ENCODE assay signal across 8 cellular contexts in genomic region chr3:122794779-122795673, GRCh38. TPM values are rescaled to one million over a fixed set of nuclear protein-coding genes. Genes with fewer than 3 reads are reported as not detected.
DNase-seq lines count a peak whose midpoint lies in the region; ATAC-seq, FAIRE-seq and TF ChIP-seq lines count a peak whose summit lies in the region.

Gene SLC49A4, plus strand, starts transcription at chr3:122795069. Its CDS starts 124 bp downstream, at chr3:122795193.

- no peaks in the 10 kb centered on the region for H3K36me3 ChIP-seq in duodenal mucosa (ENCODE audit: control insufficient read depth in 1 of 2, insufficient read depth in 2 of 2, low read length in 2 of 2)

- peak; percentile 88 to 91 for ATAC-seq in A549
- peak; percentile 76 for ATAC-seq in HG03439 (IDR thresholded peaks at IDR 0.05; ENCODE audit: unreplicated experiment)

- DNase-seq in A549 (ENCODE audit: low read depth in 1 of 2, low spot score in 1 of 2) (peak; percentile 79 to 84), medulla oblongata (ENCODE audit: extremely low spot score) (peak; percentile 82), DMS153 (lab: John Stamatoyannopoulos, UW) (no peak)
- peak; percentile 41 to 48 for DNase-seq in activated CD4-positive, alpha-beta T cell treated with anti-CD3 and anti-CD28 coated beads for 24 hours (ENCODE audit: low read depth in 2 of 2)
- peak; percentile 65 for DNase-seq in stimulated activated CD8-positive, alpha-beta memory T cell treated with anti-CD3 and anti-CD28 coated beads, Interleukin-12 subunit alpha, Interleukin-12 subunit beta, amount 100 ng/mL, for 4 hours (ENCODE audit: low read depth)

- H3K9ac ChIP-seq in duodenal mucosa (ENCODE audit: low read depth in 1 of 2, low read length in 2 of 2) = peak within 1 kb of the TSS; percentile 79 to 86

- no peak for TF ChIP-seq EP300 in A549 (IDR thresholded peaks at IDR 0.05)

- peak within 1 kb of the TSS; percentile 74 for H3K4me3 ChIP-seq in A549
- peak within 1 kb of the TSS; percentile 86 to 94 for H3K4me3 ChIP-seq in duodenal mucosa (ENCODE audit: low read depth in 1 of 2, low read length in 2 of 2)

- WGBS in A549 (ENCODE audit: missing lambda C conversion rate) = 2% methylated on average over 19 of the region's 84 CpGs

- peak; percentile 87 for TF ChIP-seq POLR2A in A549 (IDR thresholded peaks at IDR 0.05; ENCODE audit: low read length)
- TF ChIP-seq POLR2A in GM19193 (IDR thresholded peaks at IDR 0.05; ENCODE audit: extremely low read depth, insufficient read depth, insufficient read length) = peak; percentile 72

- H3K27me3 ChIP-seq in duodenal mucosa (ENCODE audit: control insufficient read depth in 1 of 2, insufficient read depth in 2 of 2, low read length in 2 of 2) = no peaks in the 10 kb centered on the region

- peaks cover 6% of the 10 kb centered on the region; the same call in 2 of the 3 replicates for H3K4me1 ChIP-seq in A549
- peaks cover 17 to 19% of the 10 kb centered on the region in 2 donors for H3K4me1 ChIP-seq in duodenal mucosa (ENCODE audit: control insufficient read depth in 1 of 2, insufficient read depth in 2 of 2, low read length in 2 of 2)

- H3K4me2 ChIP-seq in A549 = peak within 1 kb of the TSS; percentile 98

- POLR2A ChIA-PET in A549 (lab: Yijun Ruan, JAX) = no interaction called here

- H3K27ac ChIP-seq in A549 (peak within 1 kb of the TSS; percentile 86 to 98), duodenal mucosa (ENCODE audit: low read depth, low read length) (peak within 1 kb of the TSS; percentile 80)

- H3K9me3 ChIP-seq in A549 (no peaks in the 10 kb centered on the region), duodenal mucosa (ENCODE audit: control insufficient read depth in 1 of 2, low read length in 2 of 2) (no peaks in the 10 kb centered on the region)

- peak in 1 of 2 experiments; percentile 33; a peak in 2 of 5 replicates for TF ChIP-seq RAD21 in A549 (conservative IDR thresholded peaks at IDR 0.05 in 1 of 2, IDR thresholded peaks at IDR 0.05 in 1 of 2)

- CTCF ChIA-PET in A549 (lab: Yijun Ruan, JAX) = interaction anchor here (0.6 kb wide), 1 partner anchor 344 kb away, joined by 4 read pairs; no protein-coding TSS in a partner anchor

- FAIRE-seq in A549 (lab: Jason Lieb, UNC) = no peak

- no peak for TF ChIP-seq CTCF in A549 (IDR thresholded peaks at IDR 0.05)

TF ChIP-seq in A549, 52 proteins besides CTCF, POLR2A, EP300 and RAD21:
- TF ChIP-seq E2F6 (IDR thresholded peaks at IDR 0.05; ENCODE audit: borderline replicate concordance, low read depth) (no peak), HES2 (IDR thresholded peaks at IDR 0.05) (no peak), RARB (CRISPR knock-in tag; IDR thresholded peaks at IDR 0.05) (no peak), REST (IDR thresholded peaks at IDR 0.05) (no peak), CBX2 (IDR thresholded peaks at IDR 0.05; ENCODE audit: borderline replicate concordance, low read depth) (no peak), ELK1 (IDR thresholded peaks at IDR 0.05; ENCODE audit: low read depth, low read length) (no peak), ZFP36 (IDR thresholded peaks at IDR 0.05; ENCODE audit: borderline replicate concordance, partially characterized antibody) (no peak), HDAC2 (IDR thresholded peaks at IDR 0.05) (no peak), FOXS1 (CRISPR knock-in tag; IDR thresholded peaks at IDR 0.05) (no peak), CBX8 (IDR thresholded peaks at IDR 0.05) (no peak), MYC (IDR thresholded peaks at IDR 0.05; ENCODE audit: borderline replicate concordance, low read length) (no peak), BCL3 (IDR thresholded peaks at IDR 0.05) (peak; percentile 59; the same call in 1 of the 3 replicates), BHLHE40 (IDR thresholded peaks at IDR 0.05; ENCODE audit: low read depth, low read length) (no peak), RNF2 (IDR thresholded peaks at IDR 0.05; ENCODE audit: borderline replicate concordance, low read depth) (no peak), HOXA7 (CRISPR knock-in tag; IDR thresholded peaks at IDR 0.05) (no peak), JUN (IDR thresholded peaks at IDR 0.05) (peak in 1 of 2 experiments; percentile 59; a peak in 2 of 5 replicates), PHF8 (IDR thresholded peaks at IDR 0.05; ENCODE audit: borderline replicate concordance, low read depth) (peak; percentile 86), NPAS2 (CRISPR knock-in tag; IDR thresholded peaks at IDR 0.05; ENCODE audit: borderline replicate concordance) (no peak), FOSB (CRISPR knock-in tag; IDR thresholded peaks at IDR 0.05) (no peak), SREBF2 (IDR thresholded peaks at IDR 0.05) (no peak), RCOR1 (IDR thresholded peaks at IDR 0.05; ENCODE audit: low read depth, low read length) (no peak), TP53 (CRISPR knock-in tag; IDR thresholded peaks at IDR 0.05) (no peak), USF2 (IDR thresholded peaks at IDR 0.05) (no peak), TFCP2L1 (CRISPR knock-in tag; IDR thresholded peaks at IDR 0.05) (no peak), MAX (IDR thresholded peaks at IDR 0.05) (peak; percentile 32)

RNA-seq across cellular contexts. Expression of gene SLC49A4, which starts in this region (rescaled TPM):
- polyA plus RNA-seq in A549 (2011; rRNA removed) (16.2 and 16.8 TPM in 2 replicates), A549 (2017; fragmentation: RNase III; extraction: RNeasy Plus Mini Kit Qiagen cat#74134 plus additional on column Dnase treatment) (9.3 to 11.1 TPM (median 10.1 TPM) in 3 replicates)
- 3.8 and 5.1 TPM in 2 replicates for polyA plus RNA-seq in A549 (2012; cell fraction: cytosol; rRNA removed)
- 3.3 and 5.1 TPM in 2 replicates for polyA plus RNA-seq in A549 (2012; cell fraction: nucleus; rRNA removed)
- 14.5 and 15.1 TPM in 2 replicates for polyA minus RNA-seq in A549 (2011; rRNA and poly(A)+ RNA removed)
